ENCODE assay signal across 10 cellular contexts in genomic region chr5:123545506-123545905, GRCh38. TPM values are rescaled to one million over a fixed set of nuclear protein-coding genes. Genes with fewer than 3 reads are reported as not detected.
A peak's percentile ranks its signal among the peaks of the same experiment; 100 is the strongest.
DNase-seq lines count a peak whose midpoint lies in the region; ATAC-seq and TF ChIP-seq lines count a peak whose summit lies in the region.
"Had no signal": no experiment of that assay in that cellular context is flagged by ENCODE, and none has a peak within 500 bp of the region (broad histone marks: within the 10 kb centered on the region; RNA-seq: fewer than 3 reads in every experiment).

No MANE protein-coding gene starts in this region.

- H3K9me3 ChIP-seq in breast epithelium (no peaks in the 10 kb centered on the region), Peyer's patch (no peaks in the 10 kb centered on the region), esophagus muscularis mucosa (no peaks in the 10 kb centered on the region)

- H3K4me3 ChIP-seq in breast epithelium = no peak overlapping the region
- H3K4me3 ChIP-seq in Peyer's patch = no peak overlapping the region
- H3K4me3 ChIP-seq in esophagus muscularis mucosa = no peak overlapping the region

- no peaks in the 10 kb centered on the region for H3K27me3 Mint-ChIP-seq in MCF 10A (ENCODE audit: insufficient read depth, unreplicated experiment)
- H3K27me3 Mint-ChIP-seq: dendritic cell treated with granulocyte-macrophage colony-stimulating factor and Interleukin-4, amounts not matched to agents 40 ng/mL and 50 ng/mL, for 4 days had no signal

- no peak overlapping the region for H3K4me3 Mint-ChIP-seq in MCF 10A (ENCODE audit: unreplicated experiment)
- H3K4me3 Mint-ChIP-seq: dendritic cell treated with granulocyte-macrophage colony-stimulating factor and Interleukin-4, amounts not matched to agents 40 ng/mL and 50 ng/mL, for 4 days had no signal

- POLR2A ChIA-PET in MCF 10A (lab: Yijun Ruan, JAX) = interaction anchor here (1.0 to 8.7 kb wide), 3 partner anchors 15 to 123 kb away, joined by 3 to 72 read pairs (median 40); partner anchors contain the start of genes CEP120 and CSNK1G3

- no peaks in the 10 kb centered on the region for H3K36me3 ChIP-seq in breast epithelium
- no peaks in the 10 kb centered on the region for H3K36me3 ChIP-seq in Peyer's patch
- peaks cover 0 to 5% (median 0%) of the 10 kb centered on the region in 4 donors for H3K36me3 ChIP-seq in esophagus muscularis mucosa

- no peak overlapping the region for H3K27ac Mint-ChIP-seq in MCF 10A (ENCODE audit: low read depth, unreplicated experiment)
- H3K27ac Mint-ChIP-seq: dendritic cell treated with granulocyte-macrophage colony-stimulating factor and Interleukin-4, amounts not matched to agents 40 ng/mL and 50 ng/mL, for 4 days had no signal

- peaks cover 9% of the 10 kb centered on the region for H3K36me3 Mint-ChIP-seq in MCF 10A (ENCODE audit: insufficient read depth, unreplicated experiment)

- no peak for ATAC-seq in GM21367 (IDR thresholded peaks at IDR 0.05; ENCODE audit: unreplicated experiment)

- 93% methylated on average over 7 of the region's 7 CpGs for WGBS in esophagus muscularis mucosa

- H3K27ac ChIP-seq in breast epithelium (no peak overlapping the region), Peyer's patch (no peak overlapping the region), esophagus muscularis mucosa (replicated peaks in 1 of 4) (no peak overlapping the region)

- H3K27me3 ChIP-seq in breast epithelium = no peaks in the 10 kb centered on the region
- no peaks in the 10 kb centered on the region for H3K27me3 ChIP-seq in Peyer's patch
- no peaks in the 10 kb centered on the region for H3K27me3 ChIP-seq in esophagus muscularis mucosa

- intact Hi-C loops in MCF 10A (cut with micrococcal nuclease) = loop anchor here (1.0 to 2.0 kb wide), 2 partner anchors 33 to 123 kb away; partner anchors contain the start of gene CSNK1G3
- intact Hi-C loops in breast epithelium (cut with DNase I; ENCODE audit: low total_unique reads) = no loop called here
- intact Hi-C loops in esophagus muscularis mucosa (cut with DNase I) = no loop called here

- TF ChIP-seq EP300 in esophagus muscularis mucosa (IDR thresholded peaks at IDR 0.05) = no peak

- TF ChIP-seq POLR2A in breast epithelium (IDR thresholded peaks at IDR 0.05) (no peak), Peyer's patch (IDR thresholded peaks at IDR 0.05) (no peak), esophagus muscularis mucosa (IDR thresholded peaks at IDR 0.05; ENCODE audit: low read depth) (no peak)

- CTCF ChIA-PET in MCF 10A (lab: Yijun Ruan, JAX) = interaction anchor here (0.6 to 1.7 kb wide), 11 partner anchors 8 to 172 kb away, joined by 3 to 6 read pairs (median 4); no protein-coding TSS in a partner anchor

- no TSS peak for BruUV-seq in MCF 10A (replicated peaks; lab: Mats Ljungman, UMichigan)

- DNase-seq in MCF 10A (ENCODE audit: unreplicated experiment) = peak; percentile 77
- no peak for DNase-seq in breast epithelium (ENCODE audit: low spot score in 2 of 2)
- no peak for DNase-seq in Peyer's patch
- no peak for DNase-seq in esophagus muscularis mucosa (ENCODE audit: extremely low spot score)
- peak; percentile 12 for DNase-seq in stimulated activated CD4-positive, alpha-beta T cell treated with anti-CD3 and anti-CD28 coated beads, Interleukin-4, amount 100 ng/mL, for 24 hours
- DNase-seq in NCI-H2107 treated with DMSO at 0.1 percent for 48 hours (lab: John Stamatoyannopoulos, UW; ENCODE audit: unreplicated experiment) = no peak
- DNase-seq in GM13976 (ENCODE audit: low spot score) = no peak
- DNase-seq: NCI-H187 treated with DMSO at 0.1 percent for 48 hours had no signal

- peak; percentile 64 for TF ChIP-seq CTCF in MCF 10A (IDR thresholded peaks at IDR 0.05; ENCODE audit: unreplicated experiment)
- TF ChIP-seq CTCF in breast epithelium (IDR thresholded peaks at IDR 0.05) = no peak
- TF ChIP-seq CTCF in Peyer's patch (IDR thresholded peaks at IDR 0.05) = peak in 5 of 6 experiments; percentile 13 to 58 (median 53)
- TF ChIP-seq CTCF in esophagus muscularis mucosa (IDR thresholded peaks at IDR 0.05) = peak; percentile 5 to 29 (median 16)
- no peak for TF ChIP-seq CTCF in GM13976 (IDR thresholded peaks at IDR 0.05; ENCODE audit: borderline replicate concordance, control extremely low read depth, extremely low read depth, insufficient read depth, missing control alignments)

- H3K4me1 ChIP-seq in breast epithelium (no peaks in the 10 kb centered on the region), Peyer's patch (peaks cover 0 to 16% (median 0%) of the 10 kb centered on the region in 4 donors), esophagus muscularis mucosa (peaks cover 0 to 8% (median 2%) of the 10 kb centered on the region in 4 donors)

- peaks cover 24% of the 10 kb centered on the region for H3K4me1 Mint-ChIP-seq in MCF 10A (ENCODE audit: insufficient read depth, unreplicated experiment)

- in situ Hi-C loops in GM13976 (cut with MboI; ENCODE audit: low sequenced_read_pairs, unreplicated experiment) = no loop called here

- no peaks in the 10 kb centered on the region for H3K9me3 Mint-ChIP-seq in MCF 10A (ENCODE audit: unreplicated experiment)
- H3K9me3 Mint-ChIP-seq: dendritic cell treated with granulocyte-macrophage colony-stimulating factor and Interleukin-4, amounts not matched to agents 40 ng/mL and 50 ng/mL, for 4 days had no signal

RNA-seq across cellular contexts. Expression of gene CSNK1G3, which starts 33.5 kb away (rescaled TPM):
- total RNA-seq in MCF 10A (2022) (92.8 and 110 TPM in 2 replicates), breast epithelium (10 to 100 TPM; 37.8 to 77.3 (median 55.7) TPM), Peyer's patch (10 to 100 TPM; 30.4 to 66.8 (median 53.0) TPM), esophagus muscularis mucosa (10 to 100 TPM; 31.2 to 53.7 (median 53.1) TPM)

Comparison
In these comparisons a context has a peak if more than half of its experiments do, and no peak if none do; other contexts are left out.
1. DNase-seq: peak in MCF 10A (single experiment) and stimulated activated CD4-positive, alpha-beta T cell treated with anti-CD3 and anti-CD28 coated beads, Interleukin-4, amount 100 ng/mL, for 24 hours (single experiment); none in breast epithelium (0 of 2), Peyer's patch (0 of 3), esophagus muscularis mucosa (single experiment), NCI-H2107 treated with DMSO at 0.1 percent for 48 hours (single experiment) and GM13976 (single experiment).
2. CTCF ChIP-seq: peak in MCF 10A (single experiment), Peyer's patch (5 of 6) and esophagus muscularis mucosa (3 of 3); none in breast epithelium (0 of 3) and GM13976 (single experiment).